Comparison of ENCODE assay signal across 10 cellular contexts in genomic region chr1:203638914-203639313, GRCh38. TPM values are rescaled to one million over a fixed set of nuclear protein-coding genes. Genes with fewer than 3 reads are reported as not detected.
DNase-seq lines count a peak whose midpoint lies in the region; ATAC-seq, FAIRE-seq and TF ChIP-seq lines count a peak whose summit lies in the region.
"Had no signal": no experiment of that assay in that cellular context is flagged by ENCODE, and none has a peak within 500 bp of the region (broad histone marks: within the 10 kb centered on the region; RNA-seq: fewer than 3 reads in every experiment).

No MANE protein-coding gene starts in this region.

- H3K9me3 ChIP-seq in muscle layer of duodenum (ENCODE audit: control insufficient read depth in 1 of 2, low read length in 2 of 2), result no peaks in the 10 kb centered on the region
- H3K9me3 ChIP-seq in tibial nerve, result no peaks in the 10 kb centered on the region

- H3K9me3 Mint-ChIP-seq in central memory CD8-positive, alpha-beta T cell, result no peaks in the 10 kb centered on the region
- H3K9me3 Mint-ChIP-seq: IgD-negative memory B cell had no signal

- TF ChIP-seq POLR2A in H54 (IDR thresholded peaks at IDR 0.05; ENCODE audit: low read depth, low read length) (no peak), tibial nerve (IDR thresholded peaks at IDR 0.05) (no peak)

- no peaks in the 10 kb centered on the region for H3K27me3 ChIP-seq in muscle layer of duodenum (ENCODE audit: low read depth, low read length)
- H3K27me3 ChIP-seq in tibial nerve, result no peaks in the 10 kb centered on the region

- peak overlapping the region in 1 of 2 donors; percentile 22 for H3K4me3 ChIP-seq in muscle layer of duodenum (ENCODE audit: low read depth in 1 of 2, low read length in 2 of 2)
- no peak overlapping the region for H3K4me3 ChIP-seq in tibial nerve

- H3K4me1 Mint-ChIP-seq in central memory CD8-positive, alpha-beta T cell, result peaks cover 65% of the 10 kb centered on the region

- H3K36me3 Mint-ChIP-seq in central memory CD8-positive, alpha-beta T cell (ENCODE audit: insufficient read depth), result peaks cover 39% of the 10 kb centered on the region
- H3K36me3 Mint-ChIP-seq: IgD-negative memory B cell had no signal

- WGBS in tibial nerve, 2 donors, result 26 to 35% methylated on average over 6 of the region's 6 CpGs

- peak overlapping the region; percentile 23 for H3K27ac Mint-ChIP-seq in central memory CD8-positive, alpha-beta T cell (ENCODE audit: low read depth)

- TF ChIP-seq EP300 in tibial nerve (IDR thresholded peaks at IDR 0.05), result no peak

- ATAC-seq in central memory CD8-positive, alpha-beta T cell (replicated peaks; ENCODE audit: extremely low read depth, poor library complexity, severe bottlenecking), result no peak
- no peak for ATAC-seq in HG02588 (IDR thresholded peaks at IDR 0.05; ENCODE audit: unreplicated experiment)

- H3K27me3 Mint-ChIP-seq in central memory CD8-positive, alpha-beta T cell, result no peaks in the 10 kb centered on the region

- no peak for FAIRE-seq in H54 (lab: Jason Lieb, UNC)

- TF ChIP-seq CTCF in tibial nerve (IDR thresholded peaks at IDR 0.05), result no peak

- H3K4me1 ChIP-seq in muscle layer of duodenum (ENCODE audit: control insufficient read depth in 1 of 2, insufficient read depth in 2 of 2, low read length in 2 of 2) (peaks cover 28 to 70% of the 10 kb centered on the region in 2 donors), tibial nerve (peaks cover 0 to 68% (median 41%) of the 10 kb centered on the region in 4 donors)

- peak overlapping the region; percentile 42 for H3K4me3 Mint-ChIP-seq in central memory CD8-positive, alpha-beta T cell

- H3K27ac ChIP-seq in muscle layer of duodenum (ENCODE audit: low read length) (peak overlapping the region; percentile 56), tibial nerve (peak overlapping the region in 1 of 4 donors; percentile 44)

- peak; percentile 82 for DNase-seq in COLO829 (ENCODE audit: low spot score)
- DNase-seq in NCI-H2171 treated with DMSO at 0.1 percent for 48 hours (lab: John Stamatoyannopoulos, UW), result peak; percentile 91
- DNase-seq in central memory CD8-positive, alpha-beta T cell (ENCODE audit: low spot score in 2 of 2), result no peak
- DNase-seq in hepatic stellate cell (ENCODE audit: low spot score), result no peak
- DNase-seq in H54 (ENCODE audit: insufficient read length, low spot score), result no peak
- no peak for DNase-seq in tibial nerve (ENCODE audit: low spot score in 2 of 2)
- DNase-seq: kidney glomerular epithelial cell had no signal

- H3K36me3 ChIP-seq in muscle layer of duodenum (ENCODE audit: control insufficient read depth in 1 of 2, insufficient read depth in 2 of 2, low read length in 2 of 2), result peaks cover 0 to 5% of the 10 kb centered on the region in 2 donors
- peaks cover 0 to 4% (median 0%) of the 10 kb centered on the region in 3 donors for H3K36me3 ChIP-seq in tibial nerve

RNA-seq across cellular contexts. Expression of gene ATP2B4, which starts 12.3 kb away (rescaled TPM):
- 100 to 1,000 TPM in 1 of 4 donors, 10 to 100 TPM in 3; 78.6 to 135 (median 85.0) TPM for total RNA-seq in tibial nerve

Comparison
In these comparisons a context has a peak if more than half of its experiments do, and no peak if none do; other contexts are left out.
1. DNase-seq: peak in COLO829 (single experiment) and NCI-H2171 treated with DMSO at 0.1 percent for 48 hours (single experiment); none in central memory CD8-positive, alpha-beta T cell (0 of 2), hepatic stellate cell (single experiment), H54 (single experiment) and tibial nerve (0 of 2).